15 cellular contexts compared by ENCODE assay signal in the genomic region with DNA sequence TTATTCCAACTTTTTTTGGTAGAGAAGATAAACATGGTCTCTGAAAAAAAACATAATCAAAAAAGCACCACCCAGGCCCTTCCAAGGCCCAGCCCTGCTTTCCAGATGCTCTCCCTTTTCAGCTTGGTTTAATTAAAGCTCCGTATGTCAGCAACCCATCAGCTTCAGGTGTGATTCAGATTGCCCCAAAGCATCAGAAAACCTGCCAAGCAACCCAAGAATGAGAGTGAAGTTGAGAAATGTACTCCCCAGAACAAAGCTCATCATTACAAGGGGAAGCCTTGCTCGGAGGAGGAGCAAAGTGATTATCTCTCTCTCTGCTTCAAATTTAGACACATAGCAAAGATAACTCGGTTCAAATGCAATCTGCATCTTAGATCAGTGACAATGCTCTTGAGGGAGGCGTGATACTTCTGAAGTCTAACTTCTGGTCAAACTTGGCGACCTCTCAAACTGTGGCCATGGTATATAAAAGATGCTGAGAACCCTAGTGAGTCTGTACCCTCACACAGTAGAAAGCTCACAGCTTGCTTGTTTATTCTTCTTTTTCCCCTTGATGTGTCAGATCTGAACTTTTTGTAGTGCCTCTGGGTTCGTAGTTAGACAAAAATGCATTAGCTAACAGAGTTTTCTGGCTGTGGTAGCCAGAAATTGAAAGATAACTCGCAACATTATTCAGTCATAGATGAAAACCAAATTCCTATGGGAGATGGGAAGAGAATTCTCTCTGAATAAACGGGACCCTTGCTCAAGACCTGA.
DNase-seq lines count a peak whose midpoint lies in the region; ATAC-seq and TF ChIP-seq lines count a peak whose summit lies in the region.
"Had no signal": no experiment of that assay in that cellular context is flagged by ENCODE, and none has a peak within 500 bp of the region (broad histone marks: within the 10 kb centered on the region; RNA-seq: fewer than 3 reads in every experiment).

No MANE protein-coding gene starts in this region.

- H3K4me1 ChIP-seq in cardiac muscle cell (ENCODE audit: low read depth) (peaks cover 15% of the 10 kb centered on the region), left ventricle myocardium inferior (peaks cover 12% of the 10 kb centered on the region), BE2C (no peaks in the 10 kb centered on the region; the same call in 1 of the 2 replicates)

- intact Hi-C loops in left ventricle myocardium inferior (cut with micrococcal nuclease) = no loop called here

- ATAC-seq in GM19467 (IDR thresholded peaks at IDR 0.05; ENCODE audit: unreplicated experiment) = no peak
- ATAC-seq: HepG2 had no signal

- H3K4me3 ChIP-seq in cardiac muscle cell = no peak overlapping the region
- no peak overlapping the region for H3K4me3 ChIP-seq in left ventricle myocardium inferior
- H3K4me3 ChIP-seq in fibroblast of the aortic adventitia (ENCODE audit: low read depth, low read length) = no peak overlapping the region
- H3K4me3 ChIP-seq in BE2C (ENCODE audit: low read depth, low read length) = no peak overlapping the region

- TF ChIP-seq CTCF in cardiac muscle cell (IDR thresholded peaks at IDR 0.05; ENCODE audit: low read depth, low read length) (no peak), left ventricle myocardium inferior (IDR thresholded peaks at IDR 0.05; ENCODE audit: borderline replicate concordance) (no peak), fibroblast of the aortic adventitia (IDR thresholded peaks at IDR 0.05; ENCODE audit: insufficient read depth, low read length) (no peak), BE2C (IDR thresholded peaks at IDR 0.05; ENCODE audit: low read depth, low read length) (no peak)

- H3K27me3 ChIP-seq in cardiac muscle cell (no peaks in the 10 kb centered on the region), left ventricle myocardium inferior (ENCODE audit: low read depth) (no peaks in the 10 kb centered on the region), BE2C (no peaks in the 10 kb centered on the region)

- H3K36me3 ChIP-seq in cardiac muscle cell (no peaks in the 10 kb centered on the region), left ventricle myocardium inferior (no peaks in the 10 kb centered on the region), BE2C (no peaks in the 10 kb centered on the region)

- peak overlapping the region; percentile 71 for H3K27ac ChIP-seq in cardiac muscle cell
- H3K27ac ChIP-seq in left ventricle myocardium inferior (replicated peaks) = no peak overlapping the region

- DNase-seq in cardiac muscle cell (ENCODE audit: low read depth in 1 of 2, low spot score in 1 of 2) = peak in 1 of 2 donors; percentile 63
- no peak for DNase-seq in left ventricle myocardium inferior
- peak; percentile 55 for DNase-seq in brain pericyte (ENCODE audit: low read depth, low spot score)
- DNase-seq in fibroblast of the aortic adventitia (ENCODE audit: low read depth) = peak; percentile 80
- no peak for DNase-seq in NCI-H146 (lab: John Stamatoyannopoulos, UW)
- DNase-seq in BE2C = no peak
- DNase-seq in cortex of kidney (lab: John Stamatoyannopoulos, UW) = no peak
- DNase-seq: C1 segment of cervical spinal cord, DMS153, NCI-H1105 treated with DMSO at 0.1 percent for 48 hours, NCI-H1930, NCI-H524, SHP77 had no signal

- no peaks in the 10 kb centered on the region for H3K9me3 ChIP-seq in cardiac muscle cell (ENCODE audit: low read depth)
- H3K9me3 ChIP-seq in left ventricle myocardium inferior (replicated peaks) = no peaks in the 10 kb centered on the region
- no peaks in the 10 kb centered on the region for H3K9me3 ChIP-seq in BE2C

Comparison
In these comparisons a context has a peak if more than half of its experiments do, and no peak if none do; other contexts are left out.
1. DNase-seq: peak in brain pericyte (single experiment) and fibroblast of the aortic adventitia (single experiment); none in left ventricle myocardium inferior (single experiment), NCI-H146 (single experiment), BE2C (single experiment) and cortex of kidney (single experiment).